In genomic region chr4:26573389-26573794, GRCh38 we compare ENCODE assay signal across 1 cellular context.
TF ChIP-seq lines count a peak whose summit lies in the region.

No MANE protein-coding gene starts in this region.

TF ChIP-seq in WTC11, 78 proteins besides CTCF, POLR2A, EP300 and RAD21 (continued from another document):
- TF ChIP-seq, protein P1, sequence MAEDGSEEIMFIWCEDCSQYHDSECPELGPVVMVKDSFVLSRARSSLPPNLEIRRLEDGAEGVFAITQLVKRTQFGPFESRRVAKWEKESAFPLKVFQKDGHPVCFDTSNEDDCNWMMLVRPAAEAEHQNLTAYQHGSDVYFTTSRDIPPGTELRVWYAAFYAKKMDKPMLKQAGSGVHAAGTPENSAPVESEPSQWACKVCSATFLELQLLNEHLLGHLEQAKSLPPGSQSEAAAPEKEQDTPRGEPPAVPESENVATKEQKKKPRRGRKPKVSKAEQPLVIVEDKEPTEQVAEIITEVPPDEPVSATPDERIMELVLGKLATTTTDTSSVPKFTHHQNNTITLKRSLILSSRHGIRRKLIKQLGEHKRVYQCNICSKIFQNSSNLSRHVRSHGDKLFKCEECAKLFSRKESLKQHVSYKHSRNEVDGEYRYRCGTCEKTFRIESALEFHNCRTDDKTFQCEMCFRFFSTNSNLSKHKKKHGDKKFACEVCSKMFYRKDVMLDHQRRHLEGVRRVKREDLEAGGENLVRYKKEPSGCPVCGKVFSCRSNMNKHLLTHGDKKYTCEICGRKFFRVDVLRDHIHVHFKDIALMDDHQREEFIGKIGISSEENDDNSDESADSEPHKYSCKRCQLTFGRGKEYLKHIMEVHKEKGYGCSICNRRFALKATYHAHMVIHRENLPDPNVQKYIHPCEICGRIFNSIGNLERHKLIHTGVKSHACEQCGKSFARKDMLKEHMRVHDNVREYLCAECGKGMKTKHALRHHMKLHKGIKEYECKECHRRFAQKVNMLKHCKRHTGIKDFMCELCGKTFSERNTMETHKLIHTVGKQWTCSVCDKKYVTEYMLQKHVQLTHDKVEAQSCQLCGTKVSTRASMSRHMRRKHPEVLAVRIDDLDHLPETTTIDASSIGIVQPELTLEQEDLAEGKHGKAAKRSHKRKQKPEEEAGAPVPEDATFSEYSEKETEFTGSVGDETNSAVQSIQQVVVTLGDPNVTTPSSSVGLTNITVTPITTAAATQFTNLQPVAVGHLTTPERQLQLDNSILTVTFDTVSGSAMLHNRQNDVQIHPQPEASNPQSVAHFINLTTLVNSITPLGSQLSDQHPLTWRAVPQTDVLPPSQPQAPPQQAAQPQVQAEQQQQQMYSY (CRISPR knock-in tag; IDR thresholded peaks at IDR 0.05) = no peak
- no peak for TF ChIP-seq TEAD4 (CRISPR knock-in tag; IDR thresholded peaks at IDR 0.05)
- no peak for TF ChIP-seq ATF3 (CRISPR knock-in tag; conservative IDR thresholded peaks at IDR 0.05)
- TF ChIP-seq ZNF416 (CRISPR knock-in tag; IDR thresholded peaks at IDR 0.05) = no peak
- TF ChIP-seq ZNF317 (CRISPR knock-in tag; IDR thresholded peaks at IDR 0.05; ENCODE audit: borderline replicate concordance, low read depth) = no peak
- TF ChIP-seq, protein P2, sequence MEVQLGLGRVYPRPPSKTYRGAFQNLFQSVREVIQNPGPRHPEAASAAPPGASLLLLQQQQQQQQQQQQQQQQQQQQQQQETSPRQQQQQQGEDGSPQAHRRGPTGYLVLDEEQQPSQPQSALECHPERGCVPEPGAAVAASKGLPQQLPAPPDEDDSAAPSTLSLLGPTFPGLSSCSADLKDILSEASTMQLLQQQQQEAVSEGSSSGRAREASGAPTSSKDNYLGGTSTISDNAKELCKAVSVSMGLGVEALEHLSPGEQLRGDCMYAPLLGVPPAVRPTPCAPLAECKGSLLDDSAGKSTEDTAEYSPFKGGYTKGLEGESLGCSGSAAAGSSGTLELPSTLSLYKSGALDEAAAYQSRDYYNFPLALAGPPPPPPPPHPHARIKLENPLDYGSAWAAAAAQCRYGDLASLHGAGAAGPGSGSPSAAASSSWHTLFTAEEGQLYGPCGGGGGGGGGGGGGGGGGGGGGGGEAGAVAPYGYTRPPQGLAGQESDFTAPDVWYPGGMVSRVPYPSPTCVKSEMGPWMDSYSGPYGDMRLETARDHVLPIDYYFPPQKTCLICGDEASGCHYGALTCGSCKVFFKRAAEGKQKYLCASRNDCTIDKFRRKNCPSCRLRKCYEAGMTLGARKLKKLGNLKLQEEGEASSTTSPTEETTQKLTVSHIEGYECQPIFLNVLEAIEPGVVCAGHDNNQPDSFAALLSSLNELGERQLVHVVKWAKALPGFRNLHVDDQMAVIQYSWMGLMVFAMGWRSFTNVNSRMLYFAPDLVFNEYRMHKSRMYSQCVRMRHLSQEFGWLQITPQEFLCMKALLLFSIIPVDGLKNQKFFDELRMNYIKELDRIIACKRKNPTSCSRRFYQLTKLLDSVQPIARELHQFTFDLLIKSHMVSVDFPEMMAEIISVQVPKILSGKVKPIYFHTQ (CRISPR knock-in tag; IDR thresholded peaks at IDR 0.05) = no peak
- TF ChIP-seq FOXK1 (CRISPR knock-in tag; IDR thresholded peaks at IDR 0.05) = no peak
